ENCODE assay signal across 12 cellular contexts in the genomic region with DNA sequence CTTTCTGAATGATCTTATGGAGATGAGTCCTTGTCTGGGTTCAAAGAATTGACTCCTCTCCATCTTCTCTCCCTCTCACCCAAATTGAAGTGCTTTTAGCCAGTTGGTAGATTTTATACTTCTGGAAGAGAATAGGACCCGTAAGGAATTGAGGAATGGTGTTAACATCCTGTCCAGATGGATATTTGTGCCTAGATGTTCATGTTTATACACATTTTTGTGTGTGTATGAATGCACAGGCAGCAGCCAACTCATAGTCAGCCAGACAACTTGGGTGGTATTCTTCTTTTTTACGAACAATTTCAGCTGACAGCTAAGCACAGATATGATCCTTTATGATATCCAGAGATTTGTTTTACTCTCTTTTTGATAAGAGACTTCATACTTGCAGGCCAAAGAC.
DNase-seq lines count a peak whose midpoint lies in the region; ATAC-seq and TF ChIP-seq lines count a peak whose summit lies in the region.
"Had no signal": no experiment of that assay in that cellular context is flagged by ENCODE, and none has a peak within 500 bp of the region (broad histone marks: within the 10 kb centered on the region; RNA-seq: fewer than 3 reads in every experiment).

No MANE protein-coding gene starts in this region.

- peaks cover 21 to 23% of the 10 kb centered on the region in 2 donors for H3K4me1 Mint-ChIP-seq in natural killer cell

- H3K36me3 ChIP-seq in SK-N-MC (ENCODE audit: insufficient read depth, low read length) (peaks cover 16% of the 10 kb centered on the region), fibroblast of lung (ENCODE audit: control insufficient read depth, insufficient read depth, low read length) (no peaks in the 10 kb centered on the region), osteoblast (ENCODE audit: insufficient read depth, low read length) (peaks cover 5% of the 10 kb centered on the region), aorta (ENCODE audit: control insufficient read depth in 1 of 2, insufficient read depth in 2 of 2, low read length in 1 of 2) (no peaks in the 10 kb centered on the region)
- H3K36me3 ChIP-seq: HAP-1 had no signal

- H3K79me2 ChIP-seq in fibroblast of lung (ENCODE audit: control insufficient read depth, insufficient read depth, low read length) (no peaks in the 10 kb centered on the region), osteoblast (ENCODE audit: insufficient read depth, low read length) (peaks cover 80% of the 10 kb centered on the region)

- WGBS in aorta, 2 donors: 18 to 21% methylated on average over 2 of the region's 2 CpGs

- H3K27ac Mint-ChIP-seq in natural killer cell: no peak overlapping the region

- H2AFZ ChIP-seq in fibroblast of lung (ENCODE audit: low read length) (no peak overlapping the region), osteoblast (ENCODE audit: low read length) (no peak overlapping the region)

- H4K20me1 ChIP-seq in fibroblast of lung (ENCODE audit: control insufficient read depth, extremely low read depth, insufficient read depth, low read length) (no peaks in the 10 kb centered on the region), osteoblast (ENCODE audit: insufficient read depth, low read length) (no peaks in the 10 kb centered on the region)

- H3K4me3 ChIP-seq in SK-N-MC (no peak overlapping the region), fibroblast of lung (replicated peaks in 1 of 4; ENCODE audit: control extremely low read depth in 1 of 4, insufficient read depth in 1 of 4, low read depth in 3 of 4, low read length in 4 of 4) (no peak overlapping the region), osteoblast (ENCODE audit: insufficient read depth, low read length) (no peak overlapping the region), aorta (ENCODE audit: low read length in 2 of 2) (no peak overlapping the region)
- H3K4me3 ChIP-seq: HAP-1 had no signal

- no peaks in the 10 kb centered on the region for H3K36me3 Mint-ChIP-seq in natural killer cell

- DNase-seq in EH (ENCODE audit: low read depth): peak; percentile 66
- DNase-seq in SK-N-MC (ENCODE audit: low read depth, low spot score): no peak
- DNase-seq in fibroblast of lung (ENCODE audit: low read depth in 2 of 2): peak; percentile 38 to 50
- DNase-seq in osteoblast (ENCODE audit: insufficient read length, low spot score, missing footprints): no peak
- no peak for DNase-seq in natural killer cell
- DNase-seq in GM19238 (ENCODE audit: insufficient read length, low spot score): no peak
- no peak for DNase-seq in aorta
- DNase-seq: Caco-2, NCI-H146, NCI-H345 had no signal

- intact Hi-C loops in natural killer cell (cut with micrococcal nuclease) (no loop called here), aorta (cut with DNase I) (loop anchor here in 1 of 2 donors (10.0 kb wide), 1 partner anchor 102 kb away; no protein-coding TSS in a partner anchor)

- H3K4me1 ChIP-seq in fibroblast of lung (ENCODE audit: control insufficient read depth, extremely low read depth, insufficient read depth, low read length) (no peaks in the 10 kb centered on the region), osteoblast (ENCODE audit: insufficient read depth, low read length) (peaks cover 62% of the 10 kb centered on the region), aorta (ENCODE audit: control insufficient read depth in 1 of 2, insufficient read depth in 2 of 2, low read length in 2 of 2) (peaks cover 3 to 7% of the 10 kb centered on the region in 2 donors)
- H3K4me1 ChIP-seq: HAP-1 had no signal

- no peaks in the 10 kb centered on the region for H3K9me3 Mint-ChIP-seq in natural killer cell

- H3K27me3 Mint-ChIP-seq in natural killer cell (ENCODE audit: low read depth in 2 of 2): no peaks in the 10 kb centered on the region

- TF ChIP-seq CTCF in fibroblast of lung (conservative IDR thresholded peaks at IDR 0.05 in 1 of 2, IDR thresholded peaks at IDR 0.05 in 1 of 2; ENCODE audit: low read depth in 1 of 2, low read length in 2 of 2): no peak
- TF ChIP-seq CTCF in osteoblast (IDR thresholded peaks at IDR 0.05; ENCODE audit: extremely low read depth, low read depth, low read length): no peak
- no peak for TF ChIP-seq CTCF in natural killer cell (IDR thresholded peaks at IDR 0.05)

- no peaks in the 10 kb centered on the region for H3K27me3 ChIP-seq in fibroblast of lung (ENCODE audit: control insufficient read depth, insufficient read depth, low read length)
- H3K27me3 ChIP-seq in osteoblast (ENCODE audit: insufficient read depth, low read length): no peaks in the 10 kb centered on the region
- no peaks in the 10 kb centered on the region for H3K27me3 ChIP-seq in aorta (ENCODE audit: control insufficient read depth in 1 of 2, insufficient read depth in 2 of 2, low read length in 1 of 2)

- H3K9ac ChIP-seq in SK-N-MC (ENCODE audit: insufficient read length) (no peak overlapping the region), fibroblast of lung (ENCODE audit: insufficient read depth, low read length) (no peak overlapping the region)

- H3K9me3 ChIP-seq in SK-N-MC (ENCODE audit: low read depth, low read length): no peaks in the 10 kb centered on the region
- no peaks in the 10 kb centered on the region for H3K9me3 ChIP-seq in fibroblast of lung (ENCODE audit: control insufficient read depth, insufficient read depth, low read depth, low read length)
- no peaks in the 10 kb centered on the region for H3K9me3 ChIP-seq in osteoblast (ENCODE audit: low read depth, low read length)
- H3K9me3 ChIP-seq in aorta (ENCODE audit: control insufficient read depth, low read length): no peaks in the 10 kb centered on the region
- H3K9me3 ChIP-seq: Caco-2, HAP-1 had no signal

- H3K4me3 Mint-ChIP-seq in natural killer cell: no peak overlapping the region

- ATAC-seq in HG03442 (IDR thresholded peaks at IDR 0.05; ENCODE audit: unreplicated experiment) (no peak), natural killer cell (no peak), aorta (ENCODE audit: low FRiP score) (no peak)

- H3K27ac ChIP-seq in SK-N-MC (peak overlapping the region; percentile 44), fibroblast of lung (ENCODE audit: insufficient read depth, low read length) (no peak overlapping the region), osteoblast (ENCODE audit: low read depth, low read length) (peak overlapping the region; percentile 55), aorta (ENCODE audit: low read depth in 1 of 2, low read length in 2 of 2) (no peak overlapping the region)

- no peak overlapping the region for H3K4me2 ChIP-seq in fibroblast of lung (ENCODE audit: extremely low read depth, insufficient read depth, low read length)
- no peak overlapping the region for H3K4me2 ChIP-seq in osteoblast (ENCODE audit: insufficient read depth, low read length)

Comparison
In these comparisons a context has a peak if more than half of its experiments do, and no peak if none do; other contexts are left out.
1. DNase-seq: peak in EH (single experiment) and fibroblast of lung (2 of 2); none in SK-N-MC (single experiment), osteoblast (single experiment), natural killer cell (single experiment), GM19238 (single experiment) and aorta (0 of 2).
2. H3K27ac ChIP-seq: peak in SK-N-MC (single experiment) and osteoblast (single experiment); none in fibroblast of lung (single experiment) and aorta (0 of 2).